In genomic region chr20:833450-834150, GRCh38 we compare ENCODE assay signal across 8 cellular contexts. TPM values are rescaled to one million over a fixed set of nuclear protein-coding genes. Genes with fewer than 3 reads are reported as not detected.
DNase-seq lines count a peak whose midpoint lies in the region; ATAC-seq, FAIRE-seq and TF ChIP-seq lines count a peak whose summit lies in the region.

TSS of gene FAM110A (plus strand) at chr20:833715. CDS start at chr20:844805, 11,090 bp downstream.

- H3K9ac ChIP-seq in parathyroid adenoma, result peak within 1 kb of the TSS; percentile 90

- peak within 1 kb of the TSS; percentile 84 for H2AFZ ChIP-seq in parathyroid adenoma

- H3K4me3 ChIP-seq in cardiac muscle cell, result peak within 1 kb of the TSS; percentile 86
- H3K4me3 ChIP-seq in parathyroid adenoma (ENCODE audit: low read depth, low read length), result peak within 1 kb of the TSS; percentile 84
- peak within 1 kb of the TSS; percentile 77 to 96 (median 80) for H3K4me3 ChIP-seq in tibial nerve

- WGBS in tibial nerve, 2 donors, result 0 to 1% methylated on average over 46 to 56 of the region's 64 CpGs

- peaks cover 9% of the 10 kb centered on the region for H3K36me3 Mint-ChIP-seq in activated naive CD8-positive, alpha-beta T cell treated with anti-CD3 and anti-CD28 coated beads, Interleukin-2, amount 50 U/mL, for 24 hours (ENCODE audit: low read depth)

- H3K4me3 Mint-ChIP-seq in activated naive CD8-positive, alpha-beta T cell treated with anti-CD3 and anti-CD28 coated beads, Interleukin-2, amount 50 U/mL, for 24 hours, result peak within 1 kb of the TSS; percentile 79

- H3K27ac Mint-ChIP-seq in activated naive CD8-positive, alpha-beta T cell treated with anti-CD3 and anti-CD28 coated beads, Interleukin-2, amount 50 U/mL, for 24 hours, result peak within 1 kb of the TSS; percentile 85

- no peaks in the 10 kb centered on the region for H3K27me3 Mint-ChIP-seq in activated naive CD8-positive, alpha-beta T cell treated with anti-CD3 and anti-CD28 coated beads, Interleukin-2, amount 50 U/mL, for 24 hours

- FAIRE-seq in GM12892 (lab: Jason Lieb, UNC), result peak; percentile 97

- DNase-seq in GM12892 (ENCODE audit: insufficient read length) (peak; percentile 89), NCI-H1436 (lab: John Stamatoyannopoulos, UW) (peak; percentile 90), T follicular helper cell (ENCODE audit: low read depth) (peak; percentile 93), cardiac muscle cell (ENCODE audit: low read depth in 1 of 2, low spot score in 1 of 2) (peak; percentile 97), tibial nerve (ENCODE audit: low spot score in 2 of 2) (peak; percentile 92 to 96)
- peak; percentile 96 for DNase-seq in activated naive CD8-positive, alpha-beta T cell treated with anti-CD3 and anti-CD28 coated beads, Interleukin-2, amount 50 U/mL, for 24 hours

- no peaks in the 10 kb centered on the region for H3K9me3 Mint-ChIP-seq in activated naive CD8-positive, alpha-beta T cell treated with anti-CD3 and anti-CD28 coated beads, Interleukin-2, amount 50 U/mL, for 24 hours

- H3K9me3 ChIP-seq in cardiac muscle cell (ENCODE audit: low read depth), result no peaks in the 10 kb centered on the region
- H3K9me3 ChIP-seq in parathyroid adenoma (ENCODE audit: control insufficient read depth, low read length), result no peaks in the 10 kb centered on the region
- peaks cover 0 to 8% (median 0%) of the 10 kb centered on the region in 4 donors for H3K9me3 ChIP-seq in tibial nerve

- H3K36me3 ChIP-seq in cardiac muscle cell, result no peaks in the 10 kb centered on the region
- H3K36me3 ChIP-seq in parathyroid adenoma (ENCODE audit: control insufficient read depth, insufficient read depth, low read length), result no peaks in the 10 kb centered on the region
- H3K36me3 ChIP-seq in tibial nerve, result no peaks in the 10 kb centered on the region

- peak; percentile 95 for ATAC-seq in HG02840 (IDR thresholded peaks at IDR 0.05; ENCODE audit: low FRiP score, unreplicated experiment)
- peak; percentile 88 for ATAC-seq in activated naive CD8-positive, alpha-beta T cell treated with anti-CD3 and anti-CD28 coated beads, Interleukin-2, amount 50 U/mL, for 24 hours

- H3K4me1 Mint-ChIP-seq in activated naive CD8-positive, alpha-beta T cell treated with anti-CD3 and anti-CD28 coated beads, Interleukin-2, amount 50 U/mL, for 24 hours, result peaks cover 45% of the 10 kb centered on the region

- H3K27ac ChIP-seq in cardiac muscle cell, result no peak within 1 kb of the TSS
- H3K27ac ChIP-seq in parathyroid adenoma, result peak within 1 kb of the TSS; percentile 76
- peak within 1 kb of the TSS in 3 of 4 donors; percentile 76 to 86 (median 84) for H3K27ac ChIP-seq in tibial nerve

- peaks cover 18% of the 10 kb centered on the region for H3K79me2 ChIP-seq in parathyroid adenoma

- peak in 1 of 2 donors; percentile 73 for TF ChIP-seq EP300 in tibial nerve (IDR thresholded peaks at IDR 0.05)

- H3K4me1 ChIP-seq in cardiac muscle cell (ENCODE audit: low read depth), result peaks cover 34% of the 10 kb centered on the region
- H3K4me1 ChIP-seq in parathyroid adenoma, result peaks cover 22% of the 10 kb centered on the region
- peaks cover 0 to 24% (median 13%) of the 10 kb centered on the region in 4 donors for H3K4me1 ChIP-seq in tibial nerve

- no peaks in the 10 kb centered on the region for H3K27me3 ChIP-seq in cardiac muscle cell
- no peaks in the 10 kb centered on the region for H3K27me3 ChIP-seq in parathyroid adenoma (ENCODE audit: control insufficient read depth, insufficient read depth, low read length)
- no peaks in the 10 kb centered on the region for H3K27me3 ChIP-seq in tibial nerve

- peak within 1 kb of the TSS; percentile 97 for H3K4me2 ChIP-seq in parathyroid adenoma (ENCODE audit: low read length)

- TF ChIP-seq CTCF in cardiac muscle cell (IDR thresholded peaks at IDR 0.05; ENCODE audit: low read depth, low read length) (no peak), parathyroid adenoma (IDR thresholded peaks at IDR 0.05) (peak; percentile 6), tibial nerve (IDR thresholded peaks at IDR 0.05) (no peak)

- TF ChIP-seq POLR2A in GM12892 (IDR thresholded peaks at IDR 0.05; ENCODE audit: low read depth, low read length) (peak; percentile 71; the same call in 1 of the 2 replicates), tibial nerve (IDR thresholded peaks at IDR 0.05) (no peak)

RNA-seq across cellular contexts. Expression of gene FAM110A, which starts in this region (rescaled TPM):
- polyA plus RNA-seq in GM12892 (2012; ENCODE audit: missing spikeins), result 3.0 TPM
- total RNA-seq in cardiac muscle cell (22.3 and 34.4 TPM in 2 replicates), tibial nerve (1 to 10 TPM; 2.8 to 6.9 (median 4.7) TPM)
- 30.2 and 40.6 TPM in 2 replicates for polyA plus RNA-seq in cardiac muscle cell
